25 cellular contexts compared by ENCODE assay signal in the genomic region with DNA sequence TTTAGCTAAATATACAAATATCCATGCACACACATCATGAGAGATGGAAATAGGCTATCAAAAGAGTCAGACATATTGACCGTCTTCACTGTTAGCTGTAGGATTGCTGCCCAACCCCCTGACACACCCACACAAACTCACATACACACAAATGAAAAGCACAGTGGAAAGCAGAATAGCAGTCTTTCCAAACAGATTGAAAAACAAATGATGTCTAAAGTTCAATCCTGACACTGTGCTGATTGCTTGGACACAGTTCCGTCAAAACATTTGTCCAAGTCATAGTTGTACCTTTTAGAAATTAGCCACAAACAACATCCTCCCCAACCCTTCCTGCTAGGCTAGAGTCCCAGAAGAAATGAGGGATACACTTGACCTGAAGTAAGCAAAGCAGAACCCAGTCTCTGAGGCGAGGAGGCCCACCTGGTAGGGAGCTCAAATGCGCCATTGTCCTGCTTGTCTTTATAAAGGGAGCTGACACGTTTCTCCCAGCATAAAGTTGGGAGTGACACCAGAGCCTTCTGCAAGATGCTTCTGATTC. TPM values are rescaled to one million over a fixed set of nuclear protein-coding genes. Genes with fewer than 3 reads are reported as not detected.
A peak's percentile ranks its signal among the peaks of the same experiment; 100 is the strongest.
DNase-seq lines count a peak whose midpoint lies in the region; ATAC-seq, FAIRE-seq and TF ChIP-seq lines count a peak whose summit lies in the region.
"Had no signal": no experiment of that assay in that cellular context is flagged by ENCODE, and none has a peak within 500 bp of the region (broad histone marks: within the 10 kb centered on the region; RNA-seq: fewer than 3 reads in every experiment).

Gene PRH2 (plus strand): TSS at position 491 of the 541 bp plus-strand sequence. CDS start 38 bp downstream, at position 529.

- 74% methylated on average over 5 of the region's 5 CpGs for WGBS in liver

- DNase-seq in bronchial epithelial cell (ENCODE audit: low read depth) (no peak), keratinocyte (ENCODE audit: low read depth, low spot score) (no peak), NCI-H345 (lab: John Stamatoyannopoulos, UW) (no peak), activated gamma-delta T cell treated with Interleukin-2 at 50 U/mL for 16 hours (no peak)
- DNase-seq in activated CD8-positive, alpha-beta T cell treated with anti-CD3 and anti-CD28 coated beads, Interleukin-2, amount 10 ng/mL, durations not matched to agents 7 days and 5 days: no peak
- DNase-seq: 8988T; ACHN; AML-193; BE2C; Calu3; CD4-positive, alpha-beta T cell; CD8-positive, alpha-beta memory T cell; COR-L47; DMS153; DND-41; GOT3; HFFc6 had no signal

- dilution Hi-C loops in keratinocyte (cut with MboI; ENCODE audit: extremely low pct_ligation_motif_present, low sequenced_read_pairs): no loop called here

- no peak for ATAC-seq in activated CD8-positive, alpha-beta T cell treated with anti-CD3 and anti-CD28 coated beads, Interleukin-2, amount 10 ng/mL, durations not matched to agents 7 days and 5 days
- ATAC-seq: A549 had no signal

- CTCF ChIA-PET in activated CD8-positive, alpha-beta T cell treated with anti-CD3 and anti-CD28 coated beads, Interleukin-2, amount 10 ng/mL, durations not matched to agents 7 days and 5 days (lab: Charles Lee): no interaction called here

- H3K9me3 Mint-ChIP-seq in activated CD8-positive, alpha-beta T cell treated with anti-CD3 and anti-CD28 coated beads, Interleukin-2, amount 10 ng/mL, durations not matched to agents 7 days and 5 days (ENCODE audit: insufficient read depth): no peaks in the 10 kb centered on the region
- H3K9me3 Mint-ChIP-seq: CD4-positive, alpha-beta T cell; CD8-positive, alpha-beta memory T cell; HFFc6 had no signal

- no peak within 1 kb of the TSS for H3K27ac ChIP-seq in keratinocyte (ENCODE audit: control insufficient read depth, insufficient read depth, low read length)
- H3K27ac ChIP-seq in liver (ENCODE audit: low read depth in 1 of 2, low read length in 2 of 2): no peak within 1 kb of the TSS
- H3K27ac ChIP-seq: A549; BLaER1 treated with 17β-estradiol and CSF1 and Interleukin-3, amounts not matched to agents 10 nM and 100 nM had no signal

- no peak for TF ChIP-seq CTCF in bronchial epithelial cell (IDR thresholded peaks at IDR 0.05; ENCODE audit: insufficient read depth, low read length, severe bottlenecking)
- no peak for TF ChIP-seq CTCF in keratinocyte (optimal IDR thresholded peaks at IDR 0.05 in 1 of 3, IDR thresholded peaks at IDR 0.05 in 1 of 3, conservative IDR thresholded peaks at IDR 0.05 in 1 of 3; ENCODE audit: extremely low read depth in 1 of 3, insufficient read depth in 2 of 3, low read length in 3 of 3)
- no peak for TF ChIP-seq CTCF in liver (IDR thresholded peaks at IDR 0.05; ENCODE audit: low read depth, low read length, missing input control)

- no peak within 1 kb of the TSS for H3K4me3 Mint-ChIP-seq in activated CD8-positive, alpha-beta T cell treated with anti-CD3 and anti-CD28 coated beads, Interleukin-2, amount 10 ng/mL, durations not matched to agents 7 days and 5 days
- H3K4me3 Mint-ChIP-seq: CD14-positive monocyte; CD4-positive, alpha-beta T cell; CD8-positive, alpha-beta memory T cell; HFFc6 had no signal

- FAIRE-seq in bronchial epithelial cell (lab: Jason Lieb, UNC): peak; percentile 64
- peak; percentile 5 for FAIRE-seq in keratinocyte (lab: Jason Lieb, UNC)
- FAIRE-seq: G401.6, GM12892, H54 had no signal

- no peaks in the 10 kb centered on the region for H3K36me3 ChIP-seq in bronchial epithelial cell (ENCODE audit: control insufficient read depth, insufficient read depth, low read length)
- H3K36me3 ChIP-seq in keratinocyte (ENCODE audit: control insufficient read depth in 2 of 2, extremely low read depth in 1 of 2, insufficient read depth in 2 of 2, low read length in 2 of 2): no peaks in the 10 kb centered on the region
- H3K36me3 ChIP-seq in liver (ENCODE audit: control insufficient read depth in 4 of 4, insufficient read depth in 3 of 4, low read depth in 1 of 4, low read length in 3 of 4): no peaks in the 10 kb centered on the region
- H3K36me3 ChIP-seq: BE2C, HAP-1 had no signal

- no peaks in the 10 kb centered on the region for H3K27me3 ChIP-seq in bronchial epithelial cell (ENCODE audit: control insufficient read depth, insufficient read depth, low read length)
- no peaks in the 10 kb centered on the region for H3K27me3 ChIP-seq in keratinocyte (ENCODE audit: control insufficient read depth, extremely low read depth, insufficient read depth, low read length)
- H3K27me3 ChIP-seq in liver (ENCODE audit: control insufficient read depth in 4 of 4, insufficient read depth in 4 of 4, low read length in 3 of 4): no peaks in the 10 kb centered on the region
- H3K27me3 ChIP-seq: BE2C; BLaER1 treated with 17β-estradiol and CSF1 and Interleukin-3, amounts not matched to agents 10 nM and 100 nM had no signal

- no peak within 1 kb of the TSS for H3K27ac Mint-ChIP-seq in activated CD8-positive, alpha-beta T cell treated with anti-CD3 and anti-CD28 coated beads, Interleukin-2, amount 10 ng/mL, durations not matched to agents 7 days and 5 days
- H3K27ac Mint-ChIP-seq: CD14-positive monocyte; CD4-positive, alpha-beta T cell; HFFc6 had no signal

- no peaks in the 10 kb centered on the region for H3K27me3 Mint-ChIP-seq in activated CD8-positive, alpha-beta T cell treated with anti-CD3 and anti-CD28 coated beads, Interleukin-2, amount 10 ng/mL, durations not matched to agents 7 days and 5 days (ENCODE audit: low read depth)
- H3K27me3 Mint-ChIP-seq: CD4-positive, alpha-beta T cell; CD8-positive, alpha-beta memory T cell had no signal

- no peaks in the 10 kb centered on the region for H3K4me1 Mint-ChIP-seq in activated CD8-positive, alpha-beta T cell treated with anti-CD3 and anti-CD28 coated beads, Interleukin-2, amount 10 ng/mL, durations not matched to agents 7 days and 5 days (ENCODE audit: low read depth)
- H3K4me1 Mint-ChIP-seq: CD14-positive monocyte; CD8-positive, alpha-beta memory T cell had no signal

- H3K4me1 ChIP-seq in keratinocyte (ENCODE audit: control insufficient read depth, extremely low read depth, insufficient read depth, low read length) (no peaks in the 10 kb centered on the region), liver (ENCODE audit: control insufficient read depth in 4 of 4, insufficient read depth in 4 of 4, low read length in 3 of 4) (peaks cover 0 to 7% (median 3%) of the 10 kb centered on the region in 4 donors)
- H3K4me1 ChIP-seq: A549; BE2C; BLaER1 treated with 17β-estradiol and CSF1 and Interleukin-3, amounts not matched to agents 10 nM and 100 nM; HAP-1 had no signal

- no peaks in the 10 kb centered on the region for H3K9me1 ChIP-seq in keratinocyte (ENCODE audit: control insufficient read depth, extremely low read depth, insufficient read depth, low read length)

- H3K4me3 ChIP-seq in bronchial epithelial cell (ENCODE audit: low read depth, low read length) (no peak within 1 kb of the TSS), keratinocyte (ENCODE audit: control insufficient read depth in 2 of 3, extremely low read depth in 1 of 3, insufficient read depth in 2 of 3, low read depth in 1 of 3, low read length in 3 of 3) (no peak within 1 kb of the TSS), liver (ENCODE audit: low read depth in 1 of 3, low read length in 3 of 3) (no peak within 1 kb of the TSS)
- H3K4me3 ChIP-seq: A549; BLaER1 treated with 17β-estradiol and CSF1 and Interleukin-3, amounts not matched to agents 10 nM and 100 nM; HAP-1 had no signal

- H3K79me2 ChIP-seq in keratinocyte (ENCODE audit: control insufficient read depth, insufficient read depth, low read length): no peaks in the 10 kb centered on the region

- H3K36me3 Mint-ChIP-seq in activated CD8-positive, alpha-beta T cell treated with anti-CD3 and anti-CD28 coated beads, Interleukin-2, amount 10 ng/mL, durations not matched to agents 7 days and 5 days (ENCODE audit: low read depth): peaks cover 2% of the 10 kb centered on the region
- H3K36me3 Mint-ChIP-seq: CD14-positive monocyte had no signal

- H3K9ac ChIP-seq in keratinocyte (ENCODE audit: control insufficient read depth, extremely low read depth, insufficient read depth, low read length) (no peak within 1 kb of the TSS), liver (ENCODE audit: low read depth in 1 of 2, low read length in 2 of 2) (no peak within 1 kb of the TSS)
- H3K9ac ChIP-seq: BLaER1 treated with 17β-estradiol and CSF1 and Interleukin-3, amounts not matched to agents 10 nM and 100 nM had no signal

- H2AFZ ChIP-seq in keratinocyte (ENCODE audit: control insufficient read depth, low read length): no peak within 1 kb of the TSS

- POLR2A ChIA-PET in activated CD8-positive, alpha-beta T cell treated with anti-CD3 and anti-CD28 coated beads, Interleukin-2, amount 10 ng/mL, durations not matched to agents 7 days and 5 days (lab: Charles Lee): no interaction called here

- H3K4me2 ChIP-seq in keratinocyte (ENCODE audit: control insufficient read depth, extremely low read depth, insufficient read depth, low read depth, low read length): no peak within 1 kb of the TSS
- H3K4me2 ChIP-seq: A549; BLaER1 treated with 17β-estradiol and CSF1 and Interleukin-3, amounts not matched to agents 10 nM and 100 nM had no signal

- H3K9me3 ChIP-seq in keratinocyte (ENCODE audit: control insufficient read depth, low read depth, low read length) (no peaks in the 10 kb centered on the region), liver (ENCODE audit: control insufficient read depth in 4 of 4, low read length in 3 of 4) (no peaks in the 10 kb centered on the region)
- H3K9me3 ChIP-seq: A549, BE2C, HAP-1 had no signal

- no peaks in the 10 kb centered on the region for H4K20me1 ChIP-seq in keratinocyte (ENCODE audit: control insufficient read depth, extremely low read depth, insufficient read depth, low read length)
- H4K20me1 ChIP-seq: BLaER1 treated with 17β-estradiol and CSF1 and Interleukin-3, amounts not matched to agents 10 nM and 100 nM had no signal

- TF ChIP-seq RAD21 in liver (IDR thresholded peaks at IDR 0.05): peak in 1 of 2 donors; percentile 13

TF ChIP-seq in liver, 16 proteins besides CTCF, POLR2A, EP300 and RAD21 (continues in another document):
- TF ChIP-seq RXRA (IDR thresholded peaks at IDR 0.05) (no peak), HNF4A (conservative IDR thresholded peaks at IDR 0.05) (peak; percentile 53 to 61), EGR1 (IDR thresholded peaks at IDR 0.05; ENCODE audit: low read depth in 2 of 2) (peak in 1 of 2 donors; percentile 28)

RNA-seq across cellular contexts. Expression of gene PRH2, which starts in this region (rescaled TPM):
- total RNA-seq in bronchial epithelial cell: 0.38 TPM in 1 of 2 replicates, not detected in the other
- 0.12 to 0.13 TPM in 2 of 3 replicates, not detected in the other for polyA plus RNA-seq in keratinocyte
- polyA plus RNA-seq in keratinocyte (2011; ENCODE audit: low read depth): not detected
- not detected in 2 replicates for polyA plus RNA-seq in keratinocyte (2011; cell fraction: cytosol; rRNA removed)
- 0.33 TPM in 1 of 2 replicates, not detected in the other for polyA plus RNA-seq in keratinocyte (2011; cell fraction: nucleus; rRNA removed)
- polyA plus RNA-seq in keratinocyte (2012; ENCODE audit: low replicate concordance): not detected in 2 replicates
- polyA minus RNA-seq in keratinocyte: 2.2 TPM in 1 of 3 replicates, not detected in the others
- polyA minus RNA-seq in keratinocyte (2011; cell fraction: cytosol; rRNA and poly(A)+ RNA removed): not detected
- 1.1 TPM in 1 of 2 replicates, not detected in the other for polyA minus RNA-seq in keratinocyte (2011; cell fraction: nucleus; rRNA and poly(A)+ RNA removed)
- under 1 TPM; 0.23 to 0.42 TPM for total RNA-seq in liver
- polyA plus RNA-seq in liver: under 1 TPM in 1 of 2 donors, not detected in 1; 0.40 TPM
- total RNA-seq in activated CD8-positive, alpha-beta T cell treated with anti-CD3 and anti-CD28 coated beads, Interleukin-2, amount 10 ng/mL, durations not matched to agents 7 days and 5 days: not detected
- total RNA-seq: Calu3; CD4-positive, alpha-beta T cell; CD8-positive, alpha-beta memory T cell; HFFc6 had no signal
- polyA plus RNA-seq: CD14-positive monocyte; CD8-positive, alpha-beta memory T cell had no signal
